In the genomic region with DNA sequence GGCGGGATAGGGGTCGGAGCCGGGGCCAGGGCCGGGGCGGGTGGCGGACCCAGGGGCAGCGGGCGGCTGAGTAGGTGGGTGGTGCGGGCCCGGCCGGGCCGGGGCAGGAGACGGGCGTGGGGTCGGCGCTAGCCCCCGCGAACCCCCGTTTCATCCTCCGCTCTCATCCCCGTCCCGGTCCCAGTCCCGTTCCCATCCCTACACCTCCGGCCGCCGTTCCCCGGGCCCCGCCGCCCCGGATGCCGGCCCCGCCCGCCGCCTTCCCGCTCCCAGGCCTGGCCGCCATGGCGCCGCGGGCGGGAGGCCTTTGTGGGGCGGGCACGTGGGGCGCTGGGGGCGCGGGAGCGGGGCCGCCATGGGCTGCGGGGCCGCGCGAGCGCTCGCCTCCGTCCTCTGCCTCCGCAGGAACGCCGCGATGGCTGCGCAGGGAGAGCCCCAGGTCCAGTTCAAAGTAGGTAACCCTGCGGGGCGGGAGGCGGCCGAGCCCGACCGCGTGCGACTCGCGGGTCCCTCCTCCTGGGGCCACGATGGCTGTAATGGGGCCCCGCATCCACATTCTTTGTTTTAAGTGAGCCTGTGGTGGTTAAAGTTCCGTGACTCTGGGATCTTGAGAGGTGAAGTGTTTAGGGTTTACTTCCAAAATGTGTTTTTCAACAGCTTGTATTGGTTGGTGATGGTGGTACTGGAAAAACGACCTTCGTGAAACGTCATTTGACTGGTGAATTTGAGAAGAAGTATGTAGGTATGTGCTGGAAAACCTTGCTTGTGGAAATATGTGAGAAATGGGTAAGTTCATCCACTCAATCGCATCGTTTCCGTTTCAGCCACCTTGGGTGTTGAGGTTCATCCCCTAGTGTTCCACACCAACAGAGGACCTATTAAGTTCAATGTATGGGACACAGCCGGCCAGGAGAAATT, we compare ENCODE assay signal across 1 cellular context.
TF ChIP-seq lines count a peak whose summit lies in the region.

No MANE protein-coding gene starts in this region.

TF ChIP-seq in K562, 482 proteins besides CTCF, POLR2A, EP300 and RAD21 (continued from another document and continues in another):
- TF ChIP-seq, protein P1, sequence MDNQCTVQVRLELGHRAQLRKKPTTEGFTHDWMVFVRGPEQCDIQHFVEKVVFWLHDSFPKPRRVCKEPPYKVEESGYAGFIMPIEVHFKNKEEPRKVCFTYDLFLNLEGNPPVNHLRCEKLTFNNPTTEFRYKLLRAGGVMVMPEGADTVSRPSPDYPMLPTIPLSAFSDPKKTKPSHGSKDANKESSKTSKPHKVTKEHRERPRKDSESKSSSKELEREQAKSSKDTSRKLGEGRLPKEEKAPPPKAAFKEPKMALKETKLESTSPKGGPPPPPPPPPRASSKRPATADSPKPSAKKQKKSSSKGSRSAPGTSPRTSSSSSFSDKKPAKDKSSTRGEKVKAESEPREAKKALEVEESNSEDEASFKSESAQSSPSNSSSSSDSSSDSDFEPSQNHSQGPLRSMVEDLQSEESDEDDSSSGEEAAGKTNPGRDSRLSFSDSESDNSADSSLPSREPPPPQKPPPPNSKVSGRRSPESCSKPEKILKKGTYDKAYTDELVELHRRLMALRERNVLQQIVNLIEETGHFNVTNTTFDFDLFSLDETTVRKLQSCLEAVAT (IDR thresholded peaks at IDR 0.05): peak; percentile 7 to 43; a peak in 1 of 4 replicates
- TF ChIP-seq RNF2 (IDR thresholded peaks at IDR 0.05) (no peak), TCF3 (CRISPR knock-in tag; IDR thresholded peaks at IDR 0.05) (no peak), ADNP (tag; IDR thresholded peaks at IDR 0.05) (no peak), ZNF354B (CRISPR knock-in tag; IDR thresholded peaks at IDR 0.05) (no peak), POLR2G (IDR thresholded peaks at IDR 0.05; ENCODE audit: low read depth, low read length) (peak; percentile 38), NUFIP1 (IDR thresholded peaks at IDR 0.05; ENCODE audit: partially characterized antibody) (no peak), ZNF217 (CRISPR knock-in tag; IDR thresholded peaks at IDR 0.05) (no peak), GABPB1 (CRISPR knock-in tag; IDR thresholded peaks at IDR 0.05) (no peak), ZNF584 (CRISPR knock-in tag; IDR thresholded peaks at IDR 0.05; ENCODE audit: low read depth) (no peak), FOXM1 (IDR thresholded peaks at IDR 0.05; ENCODE audit: low read depth) (0 out of 2 replicates have a peak, but pooled peaks have one; percentile 28), FOXM1 (CRISPR knock-in tag; IDR thresholded peaks at IDR 0.05; ENCODE audit: low read depth) (no peak), JUN (IDR thresholded peaks at IDR 0.05; ENCODE audit: borderline replicate concordance, low read depth, low read length) (no peak), JUN (CRISPR knock-in tag; IDR thresholded peaks at IDR 0.05; ENCODE audit: borderline replicate concordance) (no peak), ZNF253 (CRISPR knock-in tag; conservative IDR thresholded peaks at IDR 0.05) (no peak), GTF2E2 (tag; IDR thresholded peaks at IDR 0.05) (0 out of 2 replicates have a peak, but pooled peaks have one; percentile 73), POLR2AphosphoS2 (IDR thresholded peaks at IDR 0.05; ENCODE audit: low read length) (no peak; the same call in 1 of the 2 replicates), BRD4 (IDR thresholded peaks at IDR 0.05) (0 out of 2 replicates have a peak, but pooled peaks have one; percentile 71), ZNF586 (CRISPR knock-in tag; conservative IDR thresholded peaks at IDR 0.05) (no peak), ZFP1 (CRISPR knock-in tag; IDR thresholded peaks at IDR 0.05) (no peak), FOXJ2 (tag; IDR thresholded peaks at IDR 0.05) (no peak), JUNB (CRISPR knock-in tag; conservative IDR thresholded peaks at IDR 0.05) (no peak), POLR3G (IDR thresholded peaks at IDR 0.05; ENCODE audit: extremely low read depth, insufficient read length, insufficient replicate concordance) (no peak), SLC30A9 (CRISPR knock-in tag; IDR thresholded peaks at IDR 0.05) (no peak), PTBP1 (IDR thresholded peaks at IDR 0.05; ENCODE audit: low read depth, low read length) (no peak)
- TF ChIP-seq, protein P2, sequence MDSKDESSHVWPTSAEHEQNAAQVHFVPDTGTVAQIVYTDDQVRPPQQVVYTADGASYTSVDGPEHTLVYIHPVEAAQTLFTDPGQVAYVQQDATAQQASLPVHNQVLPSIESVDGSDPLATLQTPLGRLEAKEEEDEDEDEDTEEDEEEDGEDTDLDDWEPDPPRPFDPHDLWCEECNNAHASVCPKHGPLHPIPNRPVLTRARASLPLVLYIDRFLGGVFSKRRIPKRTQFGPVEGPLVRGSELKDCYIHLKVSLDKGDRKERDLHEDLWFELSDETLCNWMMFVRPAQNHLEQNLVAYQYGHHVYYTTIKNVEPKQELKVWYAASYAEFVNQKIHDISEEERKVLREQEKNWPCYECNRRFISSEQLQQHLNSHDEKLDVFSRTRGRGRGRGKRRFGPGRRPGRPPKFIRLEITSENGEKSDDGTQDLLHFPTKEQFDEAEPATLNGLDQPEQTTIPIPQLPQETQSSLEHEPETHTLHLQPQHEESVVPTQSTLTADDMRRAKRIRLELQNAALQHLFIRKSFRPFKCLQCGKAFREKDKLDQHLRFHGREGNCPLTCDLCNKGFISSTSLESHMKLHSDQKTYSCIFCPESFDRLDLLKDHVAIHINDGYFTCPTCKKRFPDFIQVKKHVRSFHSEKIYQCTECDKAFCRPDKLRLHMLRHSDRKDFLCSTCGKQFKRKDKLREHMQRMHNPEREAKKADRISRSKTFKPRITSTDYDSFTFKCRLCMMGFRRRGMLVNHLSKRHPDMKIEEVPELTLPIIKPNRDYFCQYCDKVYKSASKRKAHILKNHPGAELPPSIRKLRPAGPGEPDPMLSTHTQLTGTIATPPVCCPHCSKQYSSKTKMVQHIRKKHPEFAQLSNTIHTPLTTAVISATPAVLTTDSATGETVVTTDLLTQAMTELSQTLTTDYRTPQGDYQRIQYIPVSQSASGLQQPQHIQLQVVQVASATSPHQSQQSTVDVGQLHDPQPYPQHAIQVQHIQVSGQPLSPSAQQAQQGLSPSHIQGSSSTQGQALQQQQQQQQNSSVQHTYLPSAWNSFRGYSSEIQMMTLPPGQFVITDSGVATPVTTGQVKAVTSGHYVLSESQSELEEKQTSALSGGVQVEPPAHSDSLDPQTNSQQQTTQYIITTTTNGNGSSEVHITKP (IDR thresholded peaks at IDR 0.05; ENCODE audit: partially characterized antibody): no peak
- TF ChIP-seq, protein P3, sequence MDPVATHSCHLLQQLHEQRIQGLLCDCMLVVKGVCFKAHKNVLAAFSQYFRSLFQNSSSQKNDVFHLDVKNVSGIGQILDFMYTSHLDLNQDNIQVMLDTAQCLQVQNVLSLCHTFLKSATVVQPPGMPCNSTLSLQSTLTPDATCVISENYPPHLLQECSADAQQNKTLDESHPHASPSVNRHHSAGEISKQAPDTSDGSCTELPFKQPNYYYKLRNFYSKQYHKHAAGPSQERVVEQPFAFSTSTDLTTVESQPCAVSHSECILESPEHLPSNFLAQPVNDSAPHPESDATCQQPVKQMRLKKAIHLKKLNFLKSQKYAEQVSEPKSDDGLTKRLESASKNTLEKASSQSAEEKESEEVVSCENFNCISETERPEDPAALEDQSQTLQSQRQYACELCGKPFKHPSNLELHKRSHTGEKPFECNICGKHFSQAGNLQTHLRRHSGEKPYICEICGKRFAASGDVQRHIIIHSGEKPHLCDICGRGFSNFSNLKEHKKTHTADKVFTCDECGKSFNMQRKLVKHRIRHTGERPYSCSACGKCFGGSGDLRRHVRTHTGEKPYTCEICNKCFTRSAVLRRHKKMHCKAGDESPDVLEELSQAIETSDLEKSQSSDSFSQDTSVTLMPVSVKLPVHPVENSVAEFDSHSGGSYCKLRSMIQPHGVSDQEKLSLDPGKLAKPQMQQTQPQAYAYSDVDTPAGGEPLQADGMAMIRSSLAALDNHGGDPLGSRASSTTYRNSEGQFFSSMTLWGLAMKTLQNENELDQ (CRISPR knock-in tag; IDR thresholded peaks at IDR 0.05; ENCODE audit: borderline replicate concordance): no peak
- TF ChIP-seq, protein P4, sequence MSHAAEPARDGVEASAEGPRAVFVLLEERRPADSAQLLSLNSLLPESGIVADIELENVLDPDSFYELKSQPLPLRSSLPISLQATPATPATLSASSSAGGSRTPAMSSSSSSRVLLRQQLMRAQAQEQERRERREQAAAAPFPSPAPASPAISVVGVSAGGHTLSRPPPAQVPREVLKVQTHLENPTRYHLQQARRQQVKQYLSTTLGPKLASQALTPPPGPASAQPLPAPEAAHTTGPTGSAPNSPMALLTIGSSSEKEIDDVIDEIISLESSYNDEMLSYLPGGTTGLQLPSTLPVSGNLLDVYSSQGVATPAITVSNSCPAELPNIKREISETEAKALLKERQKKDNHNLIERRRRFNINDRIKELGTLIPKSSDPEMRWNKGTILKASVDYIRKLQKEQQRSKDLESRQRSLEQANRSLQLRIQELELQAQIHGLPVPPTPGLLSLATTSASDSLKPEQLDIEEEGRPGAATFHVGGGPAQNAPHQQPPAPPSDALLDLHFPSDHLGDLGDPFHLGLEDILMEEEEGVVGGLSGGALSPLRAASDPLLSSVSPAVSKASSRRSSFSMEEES (CRISPR knock-in tag; IDR thresholded peaks at IDR 0.05): no peak
- TF ChIP-seq, protein P5, sequence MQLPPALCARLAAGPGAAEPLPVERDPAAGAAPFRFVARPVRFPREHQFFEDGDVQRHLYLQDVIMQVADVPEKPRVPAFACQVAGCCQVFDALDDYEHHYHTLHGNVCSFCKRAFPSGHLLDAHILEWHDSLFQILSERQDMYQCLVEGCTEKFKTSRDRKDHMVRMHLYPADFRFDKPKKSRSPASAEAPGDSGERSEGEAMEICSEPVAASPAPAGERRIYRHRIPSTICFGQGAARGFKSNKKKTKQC (CRISPR knock-in tag; IDR thresholded peaks at IDR 0.05): peak; percentile 54; the same call in 1 of the 2 replicates
- TF ChIP-seq, protein P6, sequence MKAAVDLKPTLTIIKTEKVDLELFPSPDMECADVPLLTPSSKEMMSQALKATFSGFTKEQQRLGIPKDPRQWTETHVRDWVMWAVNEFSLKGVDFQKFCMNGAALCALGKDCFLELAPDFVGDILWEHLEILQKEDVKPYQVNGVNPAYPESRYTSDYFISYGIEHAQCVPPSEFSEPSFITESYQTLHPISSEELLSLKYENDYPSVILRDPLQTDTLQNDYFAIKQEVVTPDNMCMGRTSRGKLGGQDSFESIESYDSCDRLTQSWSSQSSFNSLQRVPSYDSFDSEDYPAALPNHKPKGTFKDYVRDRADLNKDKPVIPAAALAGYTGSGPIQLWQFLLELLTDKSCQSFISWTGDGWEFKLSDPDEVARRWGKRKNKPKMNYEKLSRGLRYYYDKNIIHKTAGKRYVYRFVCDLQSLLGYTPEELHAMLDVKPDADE (conservative IDR thresholded peaks at IDR 0.05; ENCODE audit: control insufficient read depth, low read depth, low read length): no peak
- TF ChIP-seq, protein P7, sequence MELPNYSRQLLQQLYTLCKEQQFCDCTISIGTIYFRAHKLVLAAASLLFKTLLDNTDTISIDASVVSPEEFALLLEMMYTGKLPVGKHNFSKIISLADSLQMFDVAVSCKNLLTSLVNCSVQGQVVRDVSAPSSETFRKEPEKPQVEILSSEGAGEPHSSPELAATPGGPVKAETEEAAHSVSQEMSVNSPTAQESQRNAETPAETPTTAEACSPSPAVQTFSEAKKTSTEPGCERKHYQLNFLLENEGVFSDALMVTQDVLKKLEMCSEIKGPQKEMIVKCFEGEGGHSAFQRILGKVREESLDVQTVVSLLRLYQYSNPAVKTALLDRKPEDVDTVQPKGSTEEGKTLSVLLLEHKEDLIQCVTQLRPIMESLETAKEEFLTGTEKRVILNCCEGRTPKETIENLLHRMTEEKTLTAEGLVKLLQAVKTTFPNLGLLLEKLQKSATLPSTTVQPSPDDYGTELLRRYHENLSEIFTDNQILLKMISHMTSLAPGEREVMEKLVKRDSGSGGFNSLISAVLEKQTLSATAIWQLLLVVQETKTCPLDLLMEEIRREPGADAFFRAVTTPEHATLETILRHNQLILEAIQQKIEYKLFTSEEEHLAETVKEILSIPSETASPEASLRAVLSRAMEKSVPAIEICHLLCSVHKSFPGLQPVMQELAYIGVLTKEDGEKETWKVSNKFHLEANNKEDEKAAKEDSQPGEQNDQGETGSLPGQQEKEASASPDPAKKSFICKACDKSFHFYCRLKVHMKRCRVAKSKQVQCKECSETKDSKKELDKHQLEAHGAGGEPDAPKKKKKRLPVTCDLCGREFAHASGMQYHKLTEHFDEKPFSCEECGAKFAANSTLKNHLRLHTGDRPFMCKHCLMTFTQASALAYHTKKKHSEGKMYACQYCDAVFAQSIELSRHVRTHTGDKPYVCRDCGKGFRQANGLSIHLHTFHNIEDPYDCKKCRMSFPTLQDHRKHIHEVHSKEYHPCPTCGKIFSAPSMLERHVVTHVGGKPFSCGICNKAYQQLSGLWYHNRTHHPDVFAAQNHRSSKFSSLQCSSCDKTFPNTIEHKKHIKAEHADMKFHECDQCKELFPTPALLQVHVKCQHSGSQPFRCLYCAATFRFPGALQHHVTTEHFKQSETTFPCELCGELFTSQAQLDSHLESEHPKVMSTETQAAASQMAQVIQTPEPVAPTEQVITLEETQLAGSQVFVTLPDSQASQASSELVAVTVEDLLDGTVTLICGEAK (IDR thresholded peaks at IDR 0.05): peak; percentile 60; the same call in 1 of the 2 replicates
- TF ChIP-seq, protein P7 (CRISPR knock-in tag; IDR thresholded peaks at IDR 0.05): no peak
